14 cellular contexts compared by ENCODE assay signal in the genomic region with DNA sequence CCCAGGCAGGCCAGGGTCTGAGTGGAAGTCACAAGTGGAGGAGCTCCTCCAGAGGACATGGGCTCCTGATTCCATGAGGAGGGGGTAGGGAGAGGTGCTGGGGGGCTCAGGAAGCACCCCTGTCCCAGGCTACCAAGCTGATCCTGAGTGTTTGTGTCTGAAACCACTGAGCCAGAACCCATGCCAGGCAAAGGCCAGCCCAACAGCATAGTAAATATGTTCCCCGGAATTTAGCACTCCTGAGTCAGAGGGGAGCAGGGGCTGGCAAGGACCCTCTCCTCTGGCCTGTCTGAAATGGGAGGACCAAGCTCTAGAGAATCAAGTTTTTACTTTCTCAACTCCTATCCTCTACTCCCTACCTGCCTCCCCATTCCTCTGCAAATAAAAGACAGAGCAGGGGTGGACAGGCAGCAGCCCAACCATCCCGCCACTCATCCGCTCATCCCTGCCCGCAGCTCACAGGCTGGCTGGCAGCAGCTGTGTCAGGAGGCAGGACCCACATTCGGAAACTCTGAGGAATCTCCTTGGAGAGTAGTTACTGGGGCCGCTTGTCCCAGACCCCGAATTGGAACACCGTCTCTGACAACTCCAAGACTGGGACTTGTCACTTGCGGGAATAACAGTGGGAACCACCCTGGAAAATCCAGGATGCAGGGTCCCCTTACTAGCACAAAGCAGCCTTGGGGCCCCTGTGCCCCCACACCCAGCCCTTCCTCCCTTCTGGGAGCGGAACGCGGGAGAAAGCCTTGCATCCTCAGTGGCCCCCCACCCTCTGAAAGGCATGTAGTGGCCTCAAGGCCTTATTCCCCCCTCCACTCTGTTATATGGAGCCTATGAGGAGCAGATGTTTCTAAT.
DNase-seq lines count a peak whose midpoint lies in the region; ATAC-seq and TF ChIP-seq lines count a peak whose summit lies in the region.
"Had no signal": no experiment of that assay in that cellular context is flagged by ENCODE, and none has a peak within 500 bp of the region (broad histone marks: within the 10 kb centered on the region; RNA-seq: fewer than 3 reads in every experiment).

No MANE protein-coding gene starts in this region.

- peak overlapping the region; percentile 50 for H3K27ac Mint-ChIP-seq in activated B cell treated with CpG ODN at 0.5 μM for 24 hours

- H3K4me1 Mint-ChIP-seq in activated B cell treated with CpG ODN at 0.5 μM for 24 hours: peaks cover 68% of the 10 kb centered on the region

- no peak overlapping the region for H3K4me3 ChIP-seq in HEK293 (ENCODE audit: low read depth, low read length)
- no peak overlapping the region for H3K4me3 ChIP-seq in mesodermal cell (ENCODE audit: extremely low read depth, insufficient read depth, low read length, poor library complexity, severe bottlenecking)
- H3K4me3 ChIP-seq in skin epidermis: no peak overlapping the region
- H3K4me3 ChIP-seq: PC-9 had no signal

- H3K36me3 ChIP-seq in HEK293 (ENCODE audit: control insufficient read depth in 2 of 2, insufficient read depth in 1 of 2, low read length in 2 of 2) (no peaks in the 10 kb centered on the region), mesodermal cell (ENCODE audit: control insufficient read depth, insufficient read depth, low read length) (no peaks in the 10 kb centered on the region)

- TF ChIP-seq CTCF in HEK293 (tag by site-specific recombination; IDR thresholded peaks at IDR 0.05) (no peak), activated B cell treated with CpG ODN at 0.5 μM for 24 hours (IDR thresholded peaks at IDR 0.05) (no peak)

- CTCF ChIA-PET in HEK293 (lab: Yijun Ruan, JAX) (no interaction called here), activated B cell treated with CpG ODN at 0.5 μM for 24 hours (lab: Charles Lee) (interaction anchor here (1.5 kb wide), 1 partner anchor 126 kb away, joined by 5 read pairs; no protein-coding TSS in a partner anchor)

- H3K4me1 ChIP-seq in HEK293 (ENCODE audit: control insufficient read depth, insufficient read depth, low read length) (peaks cover 4% of the 10 kb centered on the region; the same call in 1 of the 2 replicates), mesodermal cell (ENCODE audit: control insufficient read depth, insufficient read depth, low read length, poor library complexity, severe bottlenecking) (peaks cover 49% of the 10 kb centered on the region)

- WGBS in mesodermal cell (ENCODE audit: insufficient coverage in 2 of 2), 2 experiments: 79 to 92% methylated on average over 8 to 11 of the region's 12 CpGs

- ATAC-seq in activated B cell treated with CpG ODN at 0.5 μM for 24 hours (ENCODE audit: low read depth) (no peak), HG03159 (IDR thresholded peaks at IDR 0.05; ENCODE audit: unreplicated experiment) (no peak)
- ATAC-seq: left cardiac atrium had no signal

- intact Hi-C loops in activated B cell treated with CpG ODN at 0.5 μM for 24 hours (cut with micrococcal nuclease): no loop called here

- no peaks in the 10 kb centered on the region for H3K27me3 Mint-ChIP-seq in activated B cell treated with CpG ODN at 0.5 μM for 24 hours

- POLR2A ChIA-PET in HEK293 (lab: Yijun Ruan, JAX): no interaction called here
- POLR2A ChIA-PET in activated B cell treated with CpG ODN at 0.5 μM for 24 hours (lab: Charles Lee): interaction anchor here (0.6 to 10.6 kb wide), 6 partner anchors 8 to 439 kb away, joined by 4 to 604 read pairs (median 5); a partner anchor contains a TSS

- DNase-seq in activated B cell treated with CpG ODN at 0.5 μM for 24 hours (no peak), DMS79 treated with DMSO at 0.1 percent for 48 hours (lab: John Stamatoyannopoulos, UW) (no peak), MV-4-11 (lab: John Stamatoyannopoulos, UW) (no peak), NCI-H2107 treated with DMSO at 0.1 percent for 48 hours (lab: John Stamatoyannopoulos, UW; ENCODE audit: unreplicated experiment) (no peak)
- DNase-seq: left cardiac atrium, NCI-H187, NCI-H526, PC-9, SW 1271 had no signal

- H3K9me3 ChIP-seq in HEK293 (ENCODE audit: control insufficient read depth, insufficient read depth, low read depth, low read length) (no peaks in the 10 kb centered on the region), mesodermal cell (ENCODE audit: control insufficient read depth, low read length) (no peaks in the 10 kb centered on the region)

- H3K27ac ChIP-seq in HEK293 (ENCODE audit: extremely low read depth, low read depth, low read length) (no peak overlapping the region), mesodermal cell (ENCODE audit: low read depth, low read length, severe bottlenecking) (peak overlapping the region; percentile 49), skin epidermis (peak overlapping the region in 12 of 21 experiments; percentile 1 to 88 (median 42))
- H3K27ac ChIP-seq: PC-9, VCaP had no signal

- H3K9me3 Mint-ChIP-seq in activated B cell treated with CpG ODN at 0.5 μM for 24 hours: no peaks in the 10 kb centered on the region

- H3K4me3 Mint-ChIP-seq in activated B cell treated with CpG ODN at 0.5 μM for 24 hours: no peak overlapping the region

- no peaks in the 10 kb centered on the region for H3K36me3 Mint-ChIP-seq in activated B cell treated with CpG ODN at 0.5 μM for 24 hours (ENCODE audit: low read depth)

TF ChIP-seq in HEK293, 187 proteins besides CTCF, POLR2A, EP300 and RAD21:
- TF ChIP-seq, protein P1, sequence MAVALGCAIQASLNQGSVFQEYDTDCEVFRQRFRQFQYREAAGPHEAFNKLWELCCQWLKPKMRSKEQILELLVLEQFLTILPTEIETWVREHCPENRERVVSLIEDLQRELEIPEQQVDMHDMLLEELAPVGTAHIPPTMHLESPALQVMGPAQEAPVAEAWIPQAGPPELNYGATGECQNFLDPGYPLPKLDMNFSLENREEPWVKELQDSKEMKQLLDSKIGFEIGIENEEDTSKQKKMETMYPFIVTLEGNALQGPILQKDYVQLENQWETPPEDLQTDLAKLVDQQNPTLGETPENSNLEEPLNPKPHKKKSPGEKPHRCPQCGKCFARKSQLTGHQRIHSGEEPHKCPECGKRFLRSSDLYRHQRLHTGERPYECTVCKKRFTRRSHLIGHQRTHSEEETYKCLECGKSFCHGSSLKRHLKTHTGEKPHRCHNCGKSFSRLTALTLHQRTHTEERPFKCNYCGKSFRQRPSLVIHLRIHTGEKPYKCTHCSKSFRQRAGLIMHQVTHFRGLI (tag by site-specific recombination; IDR thresholded peaks at IDR 0.05): 0 out of 2 replicates have a peak, but pooled peaks have one; percentile 39
- TF ChIP-seq SCRT2 (tag by site-specific recombination; IDR thresholded peaks at IDR 0.05): no peak
